In genomic region chr9:94786586-94786985, GRCh38 we compare ENCODE assay signal across 24 cellular contexts.
DNase-seq lines count a peak whose midpoint lies in the region; ATAC-seq and TF ChIP-seq lines count a peak whose summit lies in the region.
"Had no signal": no experiment of that assay in that cellular context is flagged by ENCODE, and none has a peak within 500 bp of the region (broad histone marks: within the 10 kb centered on the region; RNA-seq: fewer than 3 reads in every experiment).

No MANE protein-coding gene starts in this region.

- H3K4me1 Mint-ChIP-seq in T-helper 17 cell = peaks cover 10% of the 10 kb centered on the region
- H3K4me1 Mint-ChIP-seq in mesothelial cell of epicardium = peaks cover 29% of the 10 kb centered on the region
- H3K4me1 Mint-ChIP-seq in activated CD4-positive, alpha-beta T cell treated with anti-CD3 and anti-CD28 coated beads, Interleukin-2, amount 10 ng/mL, durations not matched to agents 24 days and 14 days = peaks cover 6% of the 10 kb centered on the region
- H3K4me1 Mint-ChIP-seq: IgD-negative memory B cell had no signal

- no peak for ATAC-seq in T-helper 17 cell
- no peak for ATAC-seq in foreskin keratinocyte
- ATAC-seq: GM12878 had no signal

- H3K9me3 ChIP-seq in T-helper 17 cell (ENCODE audit: control insufficient read depth, low read length, poor library complexity, severe bottlenecking) = no peaks in the 10 kb centered on the region
- H3K9me3 ChIP-seq in vagina = no peaks in the 10 kb centered on the region
- H3K9me3 ChIP-seq: Caco-2, SJSA1 had no signal

- no peaks in the 10 kb centered on the region for H3K27me3 Mint-ChIP-seq in T-helper 17 cell
- H3K27me3 Mint-ChIP-seq in mesothelial cell of epicardium (ENCODE audit: low read depth) = no peaks in the 10 kb centered on the region
- no peaks in the 10 kb centered on the region for H3K27me3 Mint-ChIP-seq in activated CD4-positive, alpha-beta T cell treated with anti-CD3 and anti-CD28 coated beads, Interleukin-2, amount 10 ng/mL, durations not matched to agents 24 days and 14 days
- H3K27me3 Mint-ChIP-seq: CD4-positive, alpha-beta memory T cell; IgD-negative memory B cell had no signal

- H3K36me3 Mint-ChIP-seq in T-helper 17 cell (ENCODE audit: low read depth) (no peaks in the 10 kb centered on the region), mesothelial cell of epicardium (peaks cover 3% of the 10 kb centered on the region)
- H3K36me3 Mint-ChIP-seq in activated CD4-positive, alpha-beta T cell treated with anti-CD3 and anti-CD28 coated beads, Interleukin-2, amount 10 ng/mL, durations not matched to agents 24 days and 14 days (ENCODE audit: low read depth) = peaks cover 1% of the 10 kb centered on the region

- peaks cover 22% of the 10 kb centered on the region for H3K4me1 ChIP-seq in foreskin keratinocyte
- H3K4me1 ChIP-seq in vagina = peaks cover 14% of the 10 kb centered on the region

- no peak for DNase-seq in T-helper 17 cell
- no peak for DNase-seq in foreskin keratinocyte
- no peak for DNase-seq in mesothelial cell of epicardium (ENCODE audit: low spot score in 2 of 2, unreplicated experiment in 2 of 2)
- DNase-seq in vagina (ENCODE audit: extremely low spot score in 2 of 2) = no peak
- no peak for DNase-seq in activated CD4-positive, alpha-beta T cell treated with anti-CD3 and anti-CD28 coated beads, Interleukin-2, amount 10 ng/mL, durations not matched to agents 24 days and 14 days
- DNase-seq in AG20443 (ENCODE audit: low spot score) = no peak
- DNase-seq in foreskin fibroblast = no peak
- DNase-seq in hippocampal formation (lab: John Stamatoyannopoulos, UW) = no peak
- DNase-seq: ACHN; Caco-2; CD4-positive, alpha-beta memory T cell; DMS 273 treated with DMSO at 0.1 percent for 48 hours; DND-41; H7; MM.1S; NCI-H1048; NCI-H1417 treated with DMSO at 0.1 percent for 48 hours; NCI-H187; NCI-H510A; NK-92 treated with Interleukin-12 subunit alpha and Interleukin-12 subunit beta, amount 100 ng/mL, for 24 hours had no signal

- H3K27ac ChIP-seq in foreskin keratinocyte (peak overlapping the region; percentile 46), vagina (peak overlapping the region; percentile 49)
- H3K27ac ChIP-seq: BLaER1 treated with 17β-estradiol and CSF1 and Interleukin-3, amounts not matched to agents 10 nM and 100 nM; SJSA1 had no signal

- H3K27me3 ChIP-seq in foreskin keratinocyte (no peaks in the 10 kb centered on the region), vagina (no peaks in the 10 kb centered on the region)
- H3K27me3 ChIP-seq: BLaER1 treated with 17β-estradiol and CSF1 and Interleukin-3, amounts not matched to agents 10 nM and 100 nM; SJSA1 had no signal

- no peaks in the 10 kb centered on the region for H3K9me3 Mint-ChIP-seq in mesothelial cell of epicardium
- H3K9me3 Mint-ChIP-seq in activated CD4-positive, alpha-beta T cell treated with anti-CD3 and anti-CD28 coated beads, Interleukin-2, amount 10 ng/mL, durations not matched to agents 24 days and 14 days = no peaks in the 10 kb centered on the region
- H3K9me3 Mint-ChIP-seq: CD4-positive, alpha-beta memory T cell had no signal

- H3K4me3 Mint-ChIP-seq in T-helper 17 cell (no peak overlapping the region), mesothelial cell of epicardium (no peak overlapping the region)
- no peak overlapping the region for H3K4me3 Mint-ChIP-seq in activated CD4-positive, alpha-beta T cell treated with anti-CD3 and anti-CD28 coated beads, Interleukin-2, amount 10 ng/mL, durations not matched to agents 24 days and 14 days
- H3K4me3 Mint-ChIP-seq: CD4-positive, alpha-beta memory T cell; IgD-negative memory B cell had no signal

- H3K36me3 ChIP-seq in vagina = no peaks in the 10 kb centered on the region
- H3K36me3 ChIP-seq: SJSA1 had no signal

- intact Hi-C loops in vagina (cut with DNase I) = loop anchor here (10.0 kb wide), 1 partner anchor 278 kb away; no protein-coding TSS in a partner anchor
- intact Hi-C loops in activated CD4-positive, alpha-beta T cell treated with anti-CD3 and anti-CD28 coated beads, Interleukin-2, amount 10 ng/mL, durations not matched to agents 24 days and 14 days (cut with micrococcal nuclease) = no loop called here

- H3K4me3 ChIP-seq in vagina = no peak overlapping the region
- H3K4me3 ChIP-seq in foreskin fibroblast (ENCODE audit: low read depth in 1 of 2, low read length in 2 of 2) = no peak overlapping the region
- H3K4me3 ChIP-seq: BLaER1 treated with 17β-estradiol and CSF1 and Interleukin-3, amounts not matched to agents 10 nM and 100 nM; GM12878; SJSA1 had no signal

- TF ChIP-seq POLR2A in vagina (IDR thresholded peaks at IDR 0.05) = no peak

- peak overlapping the region; percentile 78 for H3K27ac Mint-ChIP-seq in T-helper 17 cell
- peak overlapping the region; percentile 96 for H3K27ac Mint-ChIP-seq in mesothelial cell of epicardium
- no peak overlapping the region for H3K27ac Mint-ChIP-seq in activated CD4-positive, alpha-beta T cell treated with anti-CD3 and anti-CD28 coated beads, Interleukin-2, amount 10 ng/mL, durations not matched to agents 24 days and 14 days
- H3K27ac Mint-ChIP-seq: CD4-positive, alpha-beta memory T cell; IgD-negative memory B cell had no signal

- TF ChIP-seq CTCF in foreskin keratinocyte (conservative IDR thresholded peaks at IDR 0.05) = no peak
- no peak for TF ChIP-seq CTCF in mesothelial cell of epicardium (IDR thresholded peaks at IDR 0.05; ENCODE audit: unreplicated experiment)
- TF ChIP-seq CTCF in vagina (IDR thresholded peaks at IDR 0.05) = no peak
- TF ChIP-seq CTCF in foreskin fibroblast (IDR thresholded peaks at IDR 0.05; ENCODE audit: low read depth, low read length) = no peak
